Comparison of ENCODE assay signal across 1 cellular context in genomic region chr17:57708401-57708800, GRCh38.
TF ChIP-seq lines count a peak whose summit lies in the region.

No MANE protein-coding gene starts in this region.

TF ChIP-seq in SK-N-SH, 30 proteins besides CTCF, POLR2A, EP300 and RAD21 (continued from another document):
- no peak for TF ChIP-seq PBX3 (IDR thresholded peaks at IDR 0.05)
- no peak for TF ChIP-seq FOXM1 (IDR thresholded peaks at IDR 0.05; ENCODE audit: low read depth)
- TF ChIP-seq GATA2 (CRISPR knock-in tag; IDR thresholded peaks at IDR 0.05) = no peak
- TF ChIP-seq FOXJ3 (CRISPR knock-in tag; IDR thresholded peaks at IDR 0.05) = no peak
- no peak for TF ChIP-seq JUND (IDR thresholded peaks at IDR 0.05)
- TF ChIP-seq REST (IDR thresholded peaks at IDR 0.05; ENCODE audit: low read depth, low read length) = no peak
- TF ChIP-seq MAX (IDR thresholded peaks at IDR 0.05; ENCODE audit: low read depth) = no peak
- TF ChIP-seq USF2 (IDR thresholded peaks at IDR 0.05; ENCODE audit: borderline replicate concordance, low read depth, low read length) = no peak
- TF ChIP-seq TAF1 (IDR thresholded peaks at IDR 0.05; ENCODE audit: borderline replicate concordance, low read depth, low read length) = no peak
- no peak for TF ChIP-seq ELF1 (IDR thresholded peaks at IDR 0.05)
- TF ChIP-seq TCF12 (IDR thresholded peaks at IDR 0.05) = no peak
- TF ChIP-seq YY1 (IDR thresholded peaks at IDR 0.05; ENCODE audit: low read depth) = no peak
- TF ChIP-seq ZBTB33 (IDR thresholded peaks at IDR 0.05; ENCODE audit: borderline replicate concordance, low read depth) = no peak
- TF ChIP-seq RFX5 (IDR thresholded peaks at IDR 0.05; ENCODE audit: low read length) = no peak
- no peak for TF ChIP-seq RXRA (IDR thresholded peaks at IDR 0.05; ENCODE audit: borderline replicate concordance, low read depth)
- TF ChIP-seq MEF2A (IDR thresholded peaks at IDR 0.05; ENCODE audit: borderline replicate concordance, low read depth) = no peak
- TF ChIP-seq FOSL2 (IDR thresholded peaks at IDR 0.05; ENCODE audit: borderline replicate concordance, low read depth) = no peak
